ENCODE assay signal across 28 cellular contexts in genomic region chr12:16599081-16599480, GRCh38. TPM values are rescaled to one million over a fixed set of nuclear protein-coding genes. Genes with fewer than 3 reads are reported as not detected.
DNase-seq lines count a peak whose midpoint lies in the region; ATAC-seq lines count a peak whose summit lies in the region.
"Had no signal": no experiment of that assay in that cellular context is flagged by ENCODE, and none has a peak within 500 bp of the region (broad histone marks: within the 10 kb centered on the region; RNA-seq: fewer than 3 reads in every experiment).

No MANE protein-coding gene starts in this region.

- no peaks in the 10 kb centered on the region for H3K9me3 ChIP-seq in skeletal muscle satellite cell (replicated peaks; ENCODE audit: low read length)
- H3K9me3 ChIP-seq: breast epithelium, ovary, tibial nerve had no signal

- H3K4me3 ChIP-seq in skeletal muscle satellite cell (ENCODE audit: low read length), result no peak overlapping the region
- H3K4me3 ChIP-seq: breast epithelium, coronary artery, K562, ovary, tibial nerve had no signal

- peaks cover 15% of the 10 kb centered on the region for H3K36me3 ChIP-seq in skeletal muscle satellite cell (ENCODE audit: insufficient read depth, low read length)
- H3K36me3 ChIP-seq: breast epithelium, ovary, tibial nerve had no signal

- DNase-seq in NCI-H1092 treated with DMSO at 0.1 percent for 48 hours (lab: John Stamatoyannopoulos, UW), result peak; percentile 62
- DNase-seq in NCI-H1092 (lab: John Stamatoyannopoulos, UW), result no peak
- peak; percentile 71 for DNase-seq in NCI-H1105 (lab: John Stamatoyannopoulos, UW)
- peak in 1 of 61 donors; percentile 1 for DNase-seq in caudate nucleus (lab: John Stamatoyannopoulos, UW)
- DNase-seq in NCI-H128 (lab: John Stamatoyannopoulos, UW; ENCODE audit: unreplicated experiment), result no peak
- no peak for DNase-seq in kidney tubule cell (ENCODE audit: low spot score)
- DNase-seq: activated CD4-positive, alpha-beta T cell treated with anti-CD3 and anti-CD28 coated beads, Interleukin-2, amount 10 ng/mL, durations not matched to agents 24 days and 14 days; activated naive CD4-positive, alpha-beta T cell treated with Interleukin-2 at 50 U/mL for 16 hours; activated T-cell treated with anti-CD3 and anti-CD28 coated beads, Interleukin-2, amount 50 U/mL, for 48 hours; CD4-positive, CD25-positive, alpha-beta regulatory T cell; endodermal cell; HFFc6; hypothalamus; left ventricle myocardium superior; MM.1S; NCI-H187 treated with DMSO at 0.1 percent for 48 hours; nephron progenitor cell; ovary; right cardiac atrium; Right ventricle myocardium superior; stimulated activated naive CD8-positive, alpha-beta T cell treated with anti-CD3 and anti-CD28 coated beads, Interleukin-15, Interleukin-2, amounts not matched to agents 100 U/mL and 50 U/mL, for 24 hours had no signal

- ATAC-seq in GM19328 (IDR thresholded peaks at IDR 0.05; ENCODE audit: unreplicated experiment), result no peak
- ATAC-seq: K562; left ventricle myocardium superior; right cardiac atrium; stimulated activated naive CD8-positive, alpha-beta T cell treated with anti-CD3 and anti-CD28 coated beads, Interleukin-15, Interleukin-2, amounts not matched to agents 100 U/mL and 50 U/mL, for 24 hours had no signal

- H3K9ac ChIP-seq in skeletal muscle satellite cell (ENCODE audit: low read depth, low read length), result no peak overlapping the region

- H3K4me1 ChIP-seq in skeletal muscle satellite cell (ENCODE audit: control insufficient read depth, insufficient read depth, low read length), result peaks cover 31% of the 10 kb centered on the region
- H3K4me1 ChIP-seq: breast epithelium, tibial nerve had no signal

- peak overlapping the region; percentile 2 for H3K27ac ChIP-seq in caudate nucleus (ENCODE audit: low read depth, low read length)
- H3K27ac ChIP-seq: 22Rv1, breast epithelium, coronary artery, ovary, tibial nerve had no signal

- H3K4me2 ChIP-seq in skeletal muscle satellite cell (ENCODE audit: low read length), result peak overlapping the region; percentile 40

- no peaks in the 10 kb centered on the region for H3K27me3 ChIP-seq in skeletal muscle satellite cell (ENCODE audit: control insufficient read depth, insufficient read depth, low read length)
- H3K27me3 ChIP-seq: breast epithelium, ovary, tibial nerve had no signal

RNA-seq across cellular contexts. Expression of gene LMO3, which starts 6.9 kb away (rescaled TPM):
- total RNA-seq in skeletal muscle satellite cell (2012; rRNA removed), result 0.22 and 0.76 TPM in 2 replicates
- total RNA-seq: activated CD4-positive, alpha-beta T cell treated with anti-CD3 and anti-CD28 coated beads, Interleukin-2, amount 10 ng/mL, durations not matched to agents 24 days and 14 days; CD4-positive, CD25-positive, alpha-beta regulatory T cell had no signal

Comparison
In these comparisons a context has a peak if more than half of its experiments do, and no peak if none do; other contexts are left out.
1. DNase-seq: peak in NCI-H1092 treated with DMSO at 0.1 percent for 48 hours (single experiment) and NCI-H1105 (single experiment); none in NCI-H1092 (single experiment), NCI-H128 (single experiment) and kidney tubule cell (single experiment).